ENCODE assay signal across 8 cellular contexts in genomic region chr19:11088508-11089253, GRCh38. TPM values are rescaled to one million over a fixed set of nuclear protein-coding genes. Genes with fewer than 3 reads are reported as not detected.
DNase-seq lines count a peak whose midpoint lies in the region; ATAC-seq lines count a peak whose summit lies in the region.

No MANE protein-coding gene starts in this region.

- peak overlapping the region; percentile 84 for H3K4me3 ChIP-seq in iPS-15b (ENCODE audit: low read depth, low read length)

- no peaks in the 10 kb centered on the region for H3K27me3 Mint-ChIP-seq in activated T-cell treated with anti-CD3 and anti-CD28 coated beads, Interleukin-2, amount 50 U/mL, for 4 hours (ENCODE audit: low read depth)
- peaks cover 7% of the 10 kb centered on the region for H3K27me3 Mint-ChIP-seq in stimulated activated memory B cell treated with anti-CD40 and anti-IgM and Interleukin-4, amounts not matched to agents 10 μg/mL and 1 μg/mL and 100 μg/mL, for 72 hours

- peak overlapping the region; percentile 66 for H3K9ac ChIP-seq in iPS-15b (ENCODE audit: low read depth, low read length)

- no peaks in the 10 kb centered on the region for H3K9me3 ChIP-seq in iPS-15b (ENCODE audit: control insufficient read depth, insufficient read depth, low read length)

- no peaks in the 10 kb centered on the region for H3K9me3 Mint-ChIP-seq in activated T-cell treated with anti-CD3 and anti-CD28 coated beads, Interleukin-2, amount 50 U/mL, for 4 hours
- H3K9me3 Mint-ChIP-seq in stimulated activated memory B cell treated with anti-CD40 and anti-IgM and Interleukin-4, amounts not matched to agents 10 μg/mL and 1 μg/mL and 100 μg/mL, for 72 hours: no peaks in the 10 kb centered on the region

- ATAC-seq in activated T-cell treated with anti-CD3 and anti-CD28 coated beads, Interleukin-2, amount 50 U/mL, for 4 hours: no peak
- ATAC-seq in stimulated activated memory B cell treated with anti-CD40 and anti-IgM and Interleukin-4, amounts not matched to agents 10 μg/mL and 1 μg/mL and 100 μg/mL, for 72 hours: no peak
- no peak for ATAC-seq in HG02870 (IDR thresholded peaks at IDR 0.05; ENCODE audit: unreplicated experiment)

- H3K36me3 Mint-ChIP-seq in activated T-cell treated with anti-CD3 and anti-CD28 coated beads, Interleukin-2, amount 50 U/mL, for 4 hours (ENCODE audit: insufficient read depth): peaks cover 3% of the 10 kb centered on the region
- H3K36me3 Mint-ChIP-seq in stimulated activated memory B cell treated with anti-CD40 and anti-IgM and Interleukin-4, amounts not matched to agents 10 μg/mL and 1 μg/mL and 100 μg/mL, for 72 hours: no peaks in the 10 kb centered on the region

- H3K4me1 Mint-ChIP-seq in activated T-cell treated with anti-CD3 and anti-CD28 coated beads, Interleukin-2, amount 50 U/mL, for 4 hours (ENCODE audit: low read depth): peaks cover 38% of the 10 kb centered on the region
- peaks cover 17% of the 10 kb centered on the region for H3K4me1 Mint-ChIP-seq in stimulated activated memory B cell treated with anti-CD40 and anti-IgM and Interleukin-4, amounts not matched to agents 10 μg/mL and 1 μg/mL and 100 μg/mL, for 72 hours

- peak overlapping the region; percentile 93 for H3K4me3 Mint-ChIP-seq in activated T-cell treated with anti-CD3 and anti-CD28 coated beads, Interleukin-2, amount 50 U/mL, for 4 hours
- H3K4me3 Mint-ChIP-seq in stimulated activated memory B cell treated with anti-CD40 and anti-IgM and Interleukin-4, amounts not matched to agents 10 μg/mL and 1 μg/mL and 100 μg/mL, for 72 hours: peak overlapping the region; percentile 80

- no peak for DNase-seq in activated T-cell treated with anti-CD3 and anti-CD28 coated beads, Interleukin-2, amount 50 U/mL, for 4 hours
- no peak for DNase-seq in activated T-cell treated with anti-CD3 and anti-CD28 coated beads, Interleukin-2, amount 50 U/mL, for 48 hours
- no peak for DNase-seq in middle frontal gyrus (ENCODE audit: extremely low spot score, low spot score)
- no peak for DNase-seq in HuH-7 (ENCODE audit: low spot score)

- peaks cover 11% of the 10 kb centered on the region for H3K4me1 ChIP-seq in iPS-15b (ENCODE audit: control insufficient read depth, insufficient read depth, low read length)

- no peaks in the 10 kb centered on the region for H3K27me3 ChIP-seq in iPS-15b (ENCODE audit: control insufficient read depth, insufficient read depth, low read length)

- peak overlapping the region; percentile 85 for H3K27ac ChIP-seq in angular gyrus (ENCODE audit: low read depth, low read length)

- peaks cover 9% of the 10 kb centered on the region for H3K36me3 ChIP-seq in iPS-15b (ENCODE audit: control insufficient read depth, insufficient read depth, low read length)

- H3K27ac Mint-ChIP-seq in stimulated activated memory B cell treated with anti-CD40 and anti-IgM and Interleukin-4, amounts not matched to agents 10 μg/mL and 1 μg/mL and 100 μg/mL, for 72 hours: peak overlapping the region; percentile 72

RNA-seq across cellular contexts. Expression of gene LDLR, which starts 0.6 kb away (rescaled TPM):
- 10 to 100 TPM; 36.2 to 40.7 (median 39.0) TPM for total RNA-seq in activated T-cell treated with anti-CD3 and anti-CD28 coated beads, Interleukin-2, amount 50 U/mL, for 4 hours
